19 cellular contexts compared by ENCODE assay signal in the genomic region with DNA sequence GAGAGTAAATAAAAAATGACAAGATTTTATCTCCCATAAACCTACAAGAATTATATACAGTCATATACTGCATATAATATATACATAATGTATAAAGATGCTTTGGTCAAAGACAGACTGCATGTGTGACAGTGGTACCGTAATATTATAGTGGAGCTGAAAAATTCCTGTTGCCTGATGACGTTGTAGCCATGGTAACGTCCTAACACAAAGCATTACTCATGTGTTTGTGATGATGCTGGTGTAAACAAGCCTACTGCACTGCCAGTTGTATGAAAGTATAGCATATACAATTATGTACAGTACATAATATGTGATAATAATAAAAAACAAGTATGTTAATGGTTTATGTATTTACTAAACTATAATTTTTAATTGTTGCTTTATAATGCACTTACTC.
DNase-seq lines count a peak whose midpoint lies in the region; ATAC-seq and TF ChIP-seq lines count a peak whose summit lies in the region.
"Had no signal": no experiment of that assay in that cellular context is flagged by ENCODE, and none has a peak within 500 bp of the region (broad histone marks: within the 10 kb centered on the region; RNA-seq: fewer than 3 reads in every experiment).

No MANE protein-coding gene starts in this region.

- no peak overlapping the region for H3K4me3 ChIP-seq in retinal pigment epithelial cell (ENCODE audit: low read length)
- H3K4me3 ChIP-seq: dorsolateral prefrontal cortex, esophagus squamous epithelium, left lung, tibial artery had no signal

- ATAC-seq in HG03108 (IDR thresholded peaks at IDR 0.05; ENCODE audit: unreplicated experiment) = no peak
- ATAC-seq: left lung had no signal

- no peak for TF ChIP-seq CTCF in retinal pigment epithelial cell (conservative IDR thresholded peaks at IDR 0.05; ENCODE audit: low read depth, low read length)

- DNase-seq in NCI-H2029 (lab: John Stamatoyannopoulos, UW) (peak; percentile 3), NCI-H2029 treated with DMSO at 0.1 percent for 48 hours (lab: John Stamatoyannopoulos, UW) (no peak), NCI-H748 treated with DMSO at 0.1 percent for 48 hours (lab: John Stamatoyannopoulos, UW) (peak; percentile 8), fibroblast of gingiva (ENCODE audit: low read depth) (peak; percentile 36), retinal pigment epithelial cell (ENCODE audit: low read depth) (peak; percentile 38), iPS-NIHi7 (ENCODE audit: extremely low spot score) (no peak), NCI-H1092 (lab: John Stamatoyannopoulos, UW) (no peak)
- DNase-seq: activated CD4-positive, alpha-beta T cell treated with anti-CD3 and anti-CD28 coated beads, Interleukin-2, amount 50 U/mL, for 4 hours; activated naive CD4-positive, alpha-beta T cell treated with anti-CD3 and anti-CD28 coated beads, Interleukin-2, amount 50 U/mL, for 16 hours; activated T-cell treated with anti-CD3 and anti-CD28 coated beads, Interleukin-2, amount 50 U/mL, for 24 hours; DMS153; dorsolateral prefrontal cortex; esophagus squamous epithelium; Karpas-422; left lung; NCI-H1436 treated with DMSO at 0.1 percent for 48 hours; NCI-H510A treated with DMSO at 0.1 percent for 48 hours; tibial artery had no signal

Comparison
In these comparisons a context has a peak if more than half of its experiments do, and no peak if none do; other contexts are left out.
1. DNase-seq: peak in NCI-H2029 (single experiment), NCI-H748 treated with DMSO at 0.1 percent for 48 hours (single experiment), fibroblast of gingiva (single experiment) and retinal pigment epithelial cell (single experiment); none in NCI-H2029 treated with DMSO at 0.1 percent for 48 hours (single experiment), iPS-NIHi7 (single experiment) and NCI-H1092 (single experiment).